Comparison of ENCODE assay signal across 24 cellular contexts in genomic region chr22:30873661-30874060, GRCh38.
"Had no signal": no experiment of that assay in that cellular context is flagged by ENCODE, and none has a peak within 500 bp of the region (broad histone marks: within the 10 kb centered on the region; RNA-seq: fewer than 3 reads in every experiment).

No MANE protein-coding gene starts in this region.

- H3K36me3 ChIP-seq: adrenal gland, esophagus squamous epithelium had no signal

- H3K9me3 ChIP-seq: adrenal gland, body of pancreas, esophagus squamous epithelium, gastroesophageal sphincter had no signal

- DNase-seq: activated CD4-positive, alpha-beta memory T cell treated with anti-CD3 and anti-CD28 coated beads, Interleukin-2, amount 10 ng/mL, durations not matched to agents 7 days and 5 days; activated CD4-positive, alpha-beta T cell treated with anti-CD3 and anti-CD28 coated beads for 36 hours; activated CD4-positive, alpha-beta T cell treated with anti-CD3 and anti-CD28 coated beads, Interleukin-2, amount 10 ng/mL, durations not matched to agents 24 days and 14 days; activated CD4-positive, CD25-positive, alpha-beta regulatory T cell; activated CD4-positive, CD25-positive, alpha-beta regulatory T cell treated with anti-CD3 and anti-CD28 coated beads, Interleukin-2, amount 50 U/mL, for 72 hours; activated CD8-positive, alpha-beta memory T cell treated with anti-CD3 and anti-CD28 coated beads, Interleukin-2, amount 50 U/mL, for 48 hours; activated gamma-delta T cell; activated naive CD4-positive, alpha-beta T cell; activated naive CD4-positive, alpha-beta T cell treated with anti-CD3 and anti-CD28 coated beads, Interleukin-2, amount 10 ng/mL, durations not matched to agents 7 days and 5 days; activated naive CD8-positive, alpha-beta T cell treated with anti-CD3 and anti-CD28 coated beads, Interleukin-2, amount 50 U/mL, for 24 hours; activated T-cell treated with anti-CD3 and anti-CD28 coated beads for 4 hours; activated T-cell treated with anti-CD3 and anti-CD28 coated beads, Interleukin-2, amount 50 U/mL, for 24 hours; activated T-cell treated with anti-CD3 and anti-CD28 coated beads, Interleukin-2, amount 50 U/mL, for 72 hours; amygdala; body of pancreas; caudate nucleus; effector CD8-positive, alpha-beta T cell; esophagus squamous epithelium; foreskin melanocyte; T-helper 2 cell had no signal

- H3K4me3 ChIP-seq: adrenal gland, body of pancreas, esophagus squamous epithelium, gastroesophageal sphincter had no signal

- H3K4me1 ChIP-seq: body of pancreas, esophagus squamous epithelium had no signal

- H3K27ac ChIP-seq: adrenal gland, body of pancreas, epithelial cell of prostate, esophagus squamous epithelium, gastroesophageal sphincter had no signal

- H3K27me3 ChIP-seq: adrenal gland, body of pancreas, esophagus squamous epithelium, gastroesophageal sphincter had no signal

- ATAC-seq: activated CD4-positive, alpha-beta T cell treated with anti-CD3 and anti-CD28 coated beads for 36 hours; activated naive CD4-positive, alpha-beta T cell treated with anti-CD3 and anti-CD28 coated beads, Interleukin-2, amount 50 U/mL, for 72 hours; activated naive CD8-positive, alpha-beta T cell treated with anti-CD3 and anti-CD28 coated beads, Interleukin-2, amount 50 U/mL, for 24 hours; activated T-cell treated with anti-CD3 and anti-CD28 coated beads, Interleukin-2, amount 50 U/mL, for 72 hours; body of pancreas; gastroesophageal sphincter had no signal
